15 cellular contexts compared by ENCODE assay signal in genomic region chr9:137884547-137884946, GRCh38. TPM values are rescaled to one million over a fixed set of nuclear protein-coding genes. Genes with fewer than 3 reads are reported as not detected.
DNase-seq lines count a peak whose midpoint lies in the region; ATAC-seq, FAIRE-seq and TF ChIP-seq lines count a peak whose summit lies in the region.
"Not testable (repeated sequence)": the region's sequence is repeated elsewhere in the genome, so short reads cannot be mapped to it uniquely, and the experiment has no call there.
"Had no signal": no experiment of that assay in that cellular context is flagged by ENCODE, and none has a peak within 500 bp of the region (broad histone marks: within the 10 kb centered on the region; RNA-seq: fewer than 3 reads in every experiment).

No MANE protein-coding gene starts in this region.

- H2AFZ ChIP-seq in endothelial cell of umbilical vein (ENCODE audit: low read depth, low read length) = not testable (repeated sequence)

- intact Hi-C loops in endothelial cell of umbilical vein (cut with micrococcal nuclease) = not testable (repeated sequence)

- in situ Hi-C loops in ACHN (cut with HindIII; ENCODE audit: low pct_ligation_motif_present, low pct_unique_long_range_greater_than_20kb, low sequenced_read_pairs) = not testable (repeated sequence)

- not testable (repeated sequence) for H3K4me3 ChIP-seq in endothelial cell of umbilical vein (replicated peaks in 1 of 3; ENCODE audit: insufficient read depth in 1 of 3, low read depth in 1 of 3, low read length in 3 of 3); liver (ENCODE audit: low read depth in 1 of 3, low read length in 3 of 3)

- not testable (repeated sequence) for H3K79me2 ChIP-seq in endothelial cell of umbilical vein (ENCODE audit: control insufficient read depth, insufficient read depth, low read length)

- not testable (repeated sequence) for BruUV-seq in endothelial cell of umbilical vein (replicated peaks; lab: Mats Ljungman, UMichigan)

- DNase-seq in ACHN (peak; percentile 16), HT-29 (ENCODE audit: low spot score) (peak; percentile 12), RPMI8226 (peak; percentile 56)
- DNase-seq in activated CD4-positive, alpha-beta T cell treated with anti-CD3 and anti-CD28 coated beads, Interleukin-2, amount 10 ng/mL, durations not matched to agents 7 days and 5 days = peak; percentile 12
- peak; percentile 6 for DNase-seq in activated naive CD4-positive, alpha-beta T cell treated with Interleukin-2 at 50 U/mL for 16 hours
- not testable (repeated sequence) for DNase-seq in endothelial cell of umbilical vein (ENCODE audit: low read depth, low spot score)
- DNase-seq in stimulated activated naive CD8-positive, alpha-beta T cell treated with anti-CD3 and anti-CD28 coated beads, Interleukin-15, Interleukin-2, amounts not matched to agents 100 U/mL and 50 U/mL, for 24 hours = peak; percentile 22

- H3K27me3 ChIP-seq in endothelial cell of umbilical vein (ENCODE audit: control insufficient read depth in 2 of 2, insufficient read depth in 2 of 2, low read length in 2 of 2); liver (ENCODE audit: control insufficient read depth in 4 of 4, insufficient read depth in 4 of 4, low read length in 3 of 4): not testable (repeated sequence)

- not testable (repeated sequence) for H3K9me3 ChIP-seq in endothelial cell of umbilical vein (replicated peaks; ENCODE audit: control insufficient read depth, insufficient read depth, low read length); liver (ENCODE audit: control insufficient read depth in 4 of 4, low read length in 3 of 4)

- H4K20me1 ChIP-seq in endothelial cell of umbilical vein (replicated peaks; ENCODE audit: control insufficient read depth, extremely low read depth, insufficient read depth, low read length) = not testable (repeated sequence)

- ATAC-seq in stimulated activated naive CD8-positive, alpha-beta T cell treated with anti-CD3 and anti-CD28 coated beads, Interleukin-15, Interleukin-2, amounts not matched to agents 100 U/mL and 50 U/mL, for 24 hours = not testable (repeated sequence)

- not testable (repeated sequence) for H3K4me3 Mint-ChIP-seq in activated CD4-positive, alpha-beta T cell treated with anti-CD3 and anti-CD28 coated beads, Interleukin-2, amount 10 ng/mL, durations not matched to agents 7 days and 5 days

- not testable (repeated sequence) for H3K27ac ChIP-seq in endothelial cell of umbilical vein (ENCODE audit: insufficient read depth, low read depth, low read length); liver (ENCODE audit: low read depth in 1 of 2, low read length in 2 of 2)

- WGBS in liver = 33% methylated on average over 5 of the region's 7 CpGs

- FAIRE-seq in endothelial cell of umbilical vein (lab: Jason Lieb, UNC) = peak; percentile 53

- TF ChIP-seq RAD21 in liver (IDR thresholded peaks at IDR 0.05) = not testable (repeated sequence)

- H3K27ac Mint-ChIP-seq in activated CD4-positive, alpha-beta T cell treated with anti-CD3 and anti-CD28 coated beads, Interleukin-2, amount 10 ng/mL, durations not matched to agents 7 days and 5 days = not testable (repeated sequence)

- not testable (repeated sequence) for H3K9me3 Mint-ChIP-seq in activated CD4-positive, alpha-beta T cell treated with anti-CD3 and anti-CD28 coated beads, Interleukin-2, amount 10 ng/mL, durations not matched to agents 7 days and 5 days

- H3K4me1 ChIP-seq in endothelial cell of umbilical vein (ENCODE audit: control insufficient read depth, extremely low read depth, insufficient read depth, low read length); liver (ENCODE audit: control insufficient read depth in 4 of 4, insufficient read depth in 4 of 4, low read length in 3 of 4): not testable (repeated sequence)

- not testable (repeated sequence) for H3K4me1 Mint-ChIP-seq in activated CD4-positive, alpha-beta T cell treated with anti-CD3 and anti-CD28 coated beads, Interleukin-2, amount 10 ng/mL, durations not matched to agents 7 days and 5 days

- dilution Hi-C loops in endothelial cell of umbilical vein (cut with MboI; ENCODE audit: extremely low pct_ligation_motif_present, low sequenced_read_pairs) = not testable (repeated sequence)

- H3K9me1 ChIP-seq in endothelial cell of umbilical vein (replicated peaks; ENCODE audit: control insufficient read depth, extremely low read depth, insufficient read depth, low read length) = not testable (repeated sequence)

- POLR2A ChIA-PET in activated CD4-positive, alpha-beta T cell treated with anti-CD3 and anti-CD28 coated beads, Interleukin-2, amount 10 ng/mL, durations not matched to agents 7 days and 5 days (lab: Charles Lee); endothelial cell of umbilical vein (lab: Charles Lee): not testable (repeated sequence)

- H3K27me3 Mint-ChIP-seq in activated CD4-positive, alpha-beta T cell treated with anti-CD3 and anti-CD28 coated beads, Interleukin-2, amount 10 ng/mL, durations not matched to agents 7 days and 5 days = not testable (repeated sequence)

- H3K4me2 ChIP-seq in endothelial cell of umbilical vein (ENCODE audit: insufficient read depth, low read length) = not testable (repeated sequence)

- not testable (repeated sequence) for H3K9ac ChIP-seq in endothelial cell of umbilical vein (replicated peaks; ENCODE audit: extremely low read depth, insufficient read depth, low read length); liver (ENCODE audit: low read depth in 1 of 2, low read length in 2 of 2)

- CTCF ChIA-PET in activated CD4-positive, alpha-beta T cell treated with anti-CD3 and anti-CD28 coated beads, Interleukin-2, amount 10 ng/mL, durations not matched to agents 7 days and 5 days (lab: Charles Lee); endothelial cell of umbilical vein (lab: Charles Lee): not testable (repeated sequence)

- not testable (repeated sequence) for H3K36me3 Mint-ChIP-seq in activated CD4-positive, alpha-beta T cell treated with anti-CD3 and anti-CD28 coated beads, Interleukin-2, amount 10 ng/mL, durations not matched to agents 7 days and 5 days (ENCODE audit: low read depth)

- H3K36me3 ChIP-seq in endothelial cell of umbilical vein (ENCODE audit: control insufficient read depth in 2 of 2, extremely low read depth in 1 of 2, insufficient read depth in 2 of 2, low read length in 2 of 2); liver (ENCODE audit: control insufficient read depth in 4 of 4, insufficient read depth in 3 of 4, low read depth in 1 of 4, low read length in 3 of 4): not testable (repeated sequence)

- TF ChIP-seq CTCF in endothelial cell of umbilical vein (IDR thresholded peaks at IDR 0.05; ENCODE audit: extremely low read depth in 1 of 2, insufficient read depth in 1 of 2, low read depth in 1 of 2, low read length in 2 of 2); liver (IDR thresholded peaks at IDR 0.05; ENCODE audit: low read depth, low read length, missing input control): not testable (repeated sequence)

- not testable (repeated sequence) for TF ChIP-seq POLR2A in endothelial cell of umbilical vein (IDR thresholded peaks at IDR 0.05; ENCODE audit: low read depth, low read length)

TF ChIP-seq in liver, 16 proteins besides CTCF, POLR2A, EP300 and RAD21:
- TF ChIP-seq, protein P1, sequence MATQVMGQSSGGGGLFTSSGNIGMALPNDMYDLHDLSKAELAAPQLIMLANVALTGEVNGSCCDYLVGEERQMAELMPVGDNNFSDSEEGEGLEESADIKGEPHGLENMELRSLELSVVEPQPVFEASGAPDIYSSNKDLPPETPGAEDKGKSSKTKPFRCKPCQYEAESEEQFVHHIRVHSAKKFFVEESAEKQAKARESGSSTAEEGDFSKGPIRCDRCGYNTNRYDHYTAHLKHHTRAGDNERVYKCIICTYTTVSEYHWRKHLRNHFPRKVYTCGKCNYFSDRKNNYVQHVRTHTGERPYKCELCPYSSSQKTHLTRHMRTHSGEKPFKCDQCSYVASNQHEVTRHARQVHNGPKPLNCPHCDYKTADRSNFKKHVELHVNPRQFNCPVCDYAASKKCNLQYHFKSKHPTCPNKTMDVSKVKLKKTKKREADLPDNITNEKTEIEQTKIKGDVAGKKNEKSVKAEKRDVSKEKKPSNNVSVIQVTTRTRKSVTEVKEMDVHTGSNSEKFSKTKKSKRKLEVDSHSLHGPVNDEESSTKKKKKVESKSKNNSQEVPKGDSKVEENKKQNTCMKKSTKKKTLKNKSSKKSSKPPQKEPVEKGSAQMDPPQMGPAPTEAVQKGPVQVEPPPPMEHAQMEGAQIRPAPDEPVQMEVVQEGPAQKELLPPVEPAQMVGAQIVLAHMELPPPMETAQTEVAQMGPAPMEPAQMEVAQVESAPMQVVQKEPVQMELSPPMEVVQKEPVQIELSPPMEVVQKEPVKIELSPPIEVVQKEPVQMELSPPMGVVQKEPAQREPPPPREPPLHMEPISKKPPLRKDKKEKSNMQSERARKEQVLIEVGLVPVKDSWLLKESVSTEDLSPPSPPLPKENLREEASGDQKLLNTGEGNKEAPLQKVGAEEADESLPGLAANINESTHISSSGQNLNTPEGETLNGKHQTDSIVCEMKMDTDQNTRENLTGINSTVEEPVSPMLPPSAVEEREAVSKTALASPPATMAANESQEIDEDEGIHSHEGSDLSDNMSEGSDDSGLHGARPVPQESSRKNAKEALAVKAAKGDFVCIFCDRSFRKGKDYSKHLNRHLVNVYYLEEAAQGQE (IDR thresholded peaks at IDR 0.05) = peak; percentile 94

RNA-seq across cellular contexts. Expression of gene CACNA1B, which starts 7.0 kb away (rescaled TPM):
- not detected in 2 replicates for total RNA-seq in HT-29 (2014; rRNA removed; shearing (Covaris generic))
- total RNA-seq in activated CD4-positive, alpha-beta T cell treated with anti-CD3 and anti-CD28 coated beads, Interleukin-2, amount 10 ng/mL, durations not matched to agents 7 days and 5 days = not detected
- 0.05 and 0.11 TPM in 2 replicates for total RNA-seq in endothelial cell of umbilical vein
- polyA plus RNA-seq in endothelial cell of umbilical vein = 0.03 and 0.41 TPM in 2 replicates
- 0.01 and 0.03 TPM in 2 replicates for polyA plus RNA-seq in endothelial cell of umbilical vein (2011; cell fraction: cytosol; rRNA removed)
- 0.21 and 0.25 TPM in 2 replicates for polyA plus RNA-seq in endothelial cell of umbilical vein (2011; cell fraction: nucleus; rRNA removed)
- 0.05 and 0.08 TPM in 2 replicates for polyA plus RNA-seq in endothelial cell of umbilical vein (2012)
- 0.15 and 0.19 TPM in 2 replicates for polyA minus RNA-seq in endothelial cell of umbilical vein
- not detected for polyA minus RNA-seq in endothelial cell of umbilical vein (2011; cell fraction: cytosol; rRNA and poly(A)+ RNA removed)
- polyA minus RNA-seq in endothelial cell of umbilical vein (2011; cell fraction: nucleus; rRNA and poly(A)+ RNA removed) = 0.24 and 0.38 TPM in 2 replicates
- total RNA-seq in liver = under 1 TPM; under 0.01 to 0.05 TPM
- polyA plus RNA-seq in liver = not detected
- total RNA-seq: CD4-positive, alpha-beta T cell; esophagus squamous epithelium; HFFc6; M059J; NCI-H460 had no signal
- polyA plus RNA-seq: IgD-negative memory B cell, mammary epithelial cell had no signal
